ENCODE assay signal across 8 cellular contexts in the genomic region with DNA sequence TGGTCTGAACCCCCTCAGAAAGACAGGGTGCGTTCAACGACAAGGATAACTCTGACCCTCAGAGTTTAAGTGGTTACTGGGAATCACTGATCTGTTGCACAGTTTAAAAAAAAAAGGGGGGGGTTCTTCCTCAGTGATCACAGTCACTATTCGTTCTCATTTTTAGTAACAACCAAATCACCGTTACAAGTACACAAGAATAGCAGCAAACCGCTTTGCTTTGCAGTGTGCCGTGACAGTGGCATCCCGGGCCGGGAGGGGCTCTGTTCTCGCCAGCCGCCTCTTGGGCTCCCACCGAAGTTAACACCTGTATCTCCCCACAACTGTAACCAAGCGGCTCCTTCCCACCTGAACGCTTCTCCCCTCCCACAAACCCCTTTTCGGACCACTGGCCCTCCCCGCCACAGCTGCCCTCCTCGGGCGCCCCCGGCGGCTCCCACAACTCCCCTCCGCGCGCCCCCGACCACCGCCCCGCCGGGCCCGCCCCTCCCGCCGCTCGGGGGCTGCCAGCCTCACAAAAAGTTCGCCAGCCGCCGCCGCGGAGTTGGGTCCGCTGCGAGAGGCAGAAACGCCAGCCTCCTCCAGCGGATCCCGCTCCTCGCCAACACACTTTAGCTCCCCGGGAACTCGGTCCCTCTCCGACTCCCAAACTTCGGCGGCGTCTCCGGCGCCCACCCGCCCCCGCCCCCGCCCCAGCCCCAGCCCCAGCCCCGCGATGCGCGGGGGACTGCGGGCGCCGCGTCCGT. TPM values are rescaled to one million over a fixed set of nuclear protein-coding genes. Genes with fewer than 3 reads are reported as not detected.
DNase-seq lines count a peak whose midpoint lies in the region; ATAC-seq and TF ChIP-seq lines count a peak whose summit lies in the region.

No MANE protein-coding gene starts in this region.

- 0 to 1% (median 1%) methylated on average over 40 to 61 of the region's 61 CpGs for WGBS in psoas muscle, 3 donors

- TF ChIP-seq CTCF in OCI-LY7 (conservative IDR thresholded peaks at IDR 0.05; ENCODE audit: low read length) (peak; percentile 39; the same call in 1 of the 2 replicates), psoas muscle (IDR thresholded peaks at IDR 0.05) (no peak)

- H3K27ac ChIP-seq in OCI-LY7 (ENCODE audit: low read depth, low read length, poor library complexity, severe bottlenecking) (peak overlapping the region; percentile 98), psoas muscle (peak overlapping the region; percentile 82)

- H3K4me1 ChIP-seq in OCI-LY7 (ENCODE audit: insufficient read depth, low read length, poor library complexity, severe bottlenecking) (peaks cover 58% of the 10 kb centered on the region), psoas muscle (peaks cover 34% of the 10 kb centered on the region)

- H3K9me2 ChIP-seq in OCI-LY7 (ENCODE audit: insufficient read depth, low read length), result no peaks in the 10 kb centered on the region

- peaks cover 47% of the 10 kb centered on the region for H3K79me2 ChIP-seq in OCI-LY7 (ENCODE audit: insufficient read depth, low read depth, low read length)

- DNase-seq in NCI-H345 (lab: John Stamatoyannopoulos, UW) (peak; percentile 51), NCI-H345 treated with DMSO at 0.1 percent for 48 hours (lab: John Stamatoyannopoulos, UW; ENCODE audit: unreplicated experiment) (no peak), OCI-LY7 (ENCODE audit: low spot score) (peak; percentile 98), cardiac septum (ENCODE audit: low spot score) (peak; percentile 79), psoas muscle (peak; percentile 41 to 60), hepatic stellate cell (ENCODE audit: low spot score) (no peak)
- DNase-seq in activated gamma-delta T cell treated with anti-CD3 and anti-CD28 coated beads, Interleukin-2, amount 50 U/mL, for 16 hours (ENCODE audit: low read depth), result peak; percentile 30

- H3K4me2 ChIP-seq in OCI-LY7 (ENCODE audit: low read length), result peak overlapping the region; percentile 83

- BruUV-seq in OCI-LY7 (replicated peaks; lab: Mats Ljungman, UMichigan), result no TSS peak

- CTCF ChIA-PET in OCI-LY7 (lab: Charles Lee; ENCODE audit: unreplicated experiment), result interaction anchor here (1.0 kb wide), 1 partner anchor 102 kb away, joined by 6 read pairs; no protein-coding TSS in a partner anchor

- ATAC-seq in HG02798 (IDR thresholded peaks at IDR 0.05; ENCODE audit: poor library complexity, unreplicated experiment) (peak; percentile 34), psoas muscle (no peak)

- intact Hi-C loops in OCI-LY7 (cut with micrococcal nuclease; ENCODE audit: unreplicated experiment) (loop anchor here (1.0 to 10.0 kb wide), 5 partner anchors 65 to 475 kb away; no protein-coding TSS in a partner anchor), cardiac septum (cut with DNase I) (loop anchor here (2.0 to 10.0 kb wide), 5 partner anchors 125 to 415 kb away; a partner anchor contains a TSS), psoas muscle (cut with DNase I) (loop anchor here (2.0 to 10.0 kb wide), 7 partner anchors 38 to 415 kb away; a partner anchor contains a TSS)

- H4K20me1 ChIP-seq in OCI-LY7 (ENCODE audit: insufficient read depth, low read length), result peaks cover 21% of the 10 kb centered on the region; the same call in 1 of the 2 replicates

- H3K9me3 ChIP-seq in OCI-LY7 (ENCODE audit: low read length) (no peaks in the 10 kb centered on the region), psoas muscle (no peaks in the 10 kb centered on the region)

- peak overlapping the region; percentile 75 for H3K4me3 ChIP-seq in OCI-LY7 (ENCODE audit: low read depth, low read length, poor library complexity, severe bottlenecking)
- peak overlapping the region; percentile 86 for H3K4me3 ChIP-seq in psoas muscle

- H3K27me3 ChIP-seq in psoas muscle (ENCODE audit: insufficient read depth in 3 of 3, low read length in 2 of 3), result no peaks in the 10 kb centered on the region

- H2AFZ ChIP-seq in OCI-LY7 (ENCODE audit: low read length), result no peak overlapping the region

- H3K36me3 ChIP-seq in OCI-LY7 (ENCODE audit: insufficient read depth, low read length) (peaks cover 16% of the 10 kb centered on the region; the same call in 1 of the 2 replicates), psoas muscle (ENCODE audit: insufficient read depth in 1 of 2, low read depth in 1 of 2) (no peaks in the 10 kb centered on the region)

- POLR2A ChIA-PET in OCI-LY7 (lab: Charles Lee), result interaction anchor here (0.6 to 4.2 kb wide), 12 partner anchors 10 to 879 kb away, joined by 3 to 81 read pairs (median 3); no protein-coding TSS in a partner anchor

RNA-seq across cellular contexts. Expression of a gene that starts 1.2 kb away (rescaled TPM):
- total RNA-seq in OCI-LY7 (2014; rRNA removed; shearing (Covaris generic)), result 131 and 172 TPM in 2 replicates
- total RNA-seq in OCI-LY7 (2022) (140 and 160 TPM in 2 replicates), cardiac septum (102 TPM), psoas muscle (10 to 100 TPM; 25.3 to 42.6 (median 34.6) TPM)
- 10 to 100 TPM; 18.2 to 22.5 (median 22.1) TPM for polyA plus RNA-seq in psoas muscle

Comparison
In these comparisons a context has a peak if more than half of its experiments do, and no peak if none do; other contexts are left out.
1. DNase-seq: peak in NCI-H345 (single experiment), OCI-LY7 (single experiment), activated gamma-delta T cell treated with anti-CD3 and anti-CD28 coated beads, Interleukin-2, amount 50 U/mL, for 16 hours (single experiment), cardiac septum (single experiment) and psoas muscle (2 of 2); none in NCI-H345 treated with DMSO at 0.1 percent for 48 hours (single experiment) and hepatic stellate cell (single experiment).